ENCODE assay signal across 1 cellular context in the genomic region with DNA sequence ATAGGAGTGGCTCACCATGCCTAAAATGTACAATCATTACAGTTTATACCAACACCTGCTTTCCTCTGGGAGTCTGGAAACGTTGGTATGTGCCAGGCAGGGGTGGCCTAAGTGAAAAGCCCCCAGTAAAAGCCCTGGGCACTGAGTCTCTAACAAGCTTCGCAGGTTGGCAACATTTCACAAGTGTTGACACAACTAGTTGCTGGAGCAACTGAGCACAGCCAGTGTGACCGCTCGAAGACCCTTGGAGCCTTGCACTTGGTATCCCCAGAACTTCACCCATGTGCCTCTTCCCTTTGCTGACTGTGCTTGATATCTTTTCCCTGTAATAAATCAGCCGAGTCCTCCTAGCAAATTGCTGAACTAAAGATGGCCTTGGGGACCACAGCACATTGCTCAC.
A peak's percentile ranks its signal among the peaks of the same experiment; 100 is the strongest.
TF ChIP-seq lines count a peak whose summit lies in the region.

No MANE protein-coding gene starts in this region.

TF ChIP-seq in HEK293, 187 proteins besides CTCF, POLR2A, EP300 and RAD21:
- TF ChIP-seq, protein P1, sequence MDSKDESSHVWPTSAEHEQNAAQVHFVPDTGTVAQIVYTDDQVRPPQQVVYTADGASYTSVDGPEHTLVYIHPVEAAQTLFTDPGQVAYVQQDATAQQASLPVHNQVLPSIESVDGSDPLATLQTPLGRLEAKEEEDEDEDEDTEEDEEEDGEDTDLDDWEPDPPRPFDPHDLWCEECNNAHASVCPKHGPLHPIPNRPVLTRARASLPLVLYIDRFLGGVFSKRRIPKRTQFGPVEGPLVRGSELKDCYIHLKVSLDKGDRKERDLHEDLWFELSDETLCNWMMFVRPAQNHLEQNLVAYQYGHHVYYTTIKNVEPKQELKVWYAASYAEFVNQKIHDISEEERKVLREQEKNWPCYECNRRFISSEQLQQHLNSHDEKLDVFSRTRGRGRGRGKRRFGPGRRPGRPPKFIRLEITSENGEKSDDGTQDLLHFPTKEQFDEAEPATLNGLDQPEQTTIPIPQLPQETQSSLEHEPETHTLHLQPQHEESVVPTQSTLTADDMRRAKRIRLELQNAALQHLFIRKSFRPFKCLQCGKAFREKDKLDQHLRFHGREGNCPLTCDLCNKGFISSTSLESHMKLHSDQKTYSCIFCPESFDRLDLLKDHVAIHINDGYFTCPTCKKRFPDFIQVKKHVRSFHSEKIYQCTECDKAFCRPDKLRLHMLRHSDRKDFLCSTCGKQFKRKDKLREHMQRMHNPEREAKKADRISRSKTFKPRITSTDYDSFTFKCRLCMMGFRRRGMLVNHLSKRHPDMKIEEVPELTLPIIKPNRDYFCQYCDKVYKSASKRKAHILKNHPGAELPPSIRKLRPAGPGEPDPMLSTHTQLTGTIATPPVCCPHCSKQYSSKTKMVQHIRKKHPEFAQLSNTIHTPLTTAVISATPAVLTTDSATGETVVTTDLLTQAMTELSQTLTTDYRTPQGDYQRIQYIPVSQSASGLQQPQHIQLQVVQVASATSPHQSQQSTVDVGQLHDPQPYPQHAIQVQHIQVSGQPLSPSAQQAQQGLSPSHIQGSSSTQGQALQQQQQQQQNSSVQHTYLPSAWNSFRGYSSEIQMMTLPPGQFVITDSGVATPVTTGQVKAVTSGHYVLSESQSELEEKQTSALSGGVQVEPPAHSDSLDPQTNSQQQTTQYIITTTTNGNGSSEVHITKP (tag by site-specific recombination; IDR thresholded peaks at IDR 0.05): peak; percentile 99
- TF ChIP-seq, protein P2, sequence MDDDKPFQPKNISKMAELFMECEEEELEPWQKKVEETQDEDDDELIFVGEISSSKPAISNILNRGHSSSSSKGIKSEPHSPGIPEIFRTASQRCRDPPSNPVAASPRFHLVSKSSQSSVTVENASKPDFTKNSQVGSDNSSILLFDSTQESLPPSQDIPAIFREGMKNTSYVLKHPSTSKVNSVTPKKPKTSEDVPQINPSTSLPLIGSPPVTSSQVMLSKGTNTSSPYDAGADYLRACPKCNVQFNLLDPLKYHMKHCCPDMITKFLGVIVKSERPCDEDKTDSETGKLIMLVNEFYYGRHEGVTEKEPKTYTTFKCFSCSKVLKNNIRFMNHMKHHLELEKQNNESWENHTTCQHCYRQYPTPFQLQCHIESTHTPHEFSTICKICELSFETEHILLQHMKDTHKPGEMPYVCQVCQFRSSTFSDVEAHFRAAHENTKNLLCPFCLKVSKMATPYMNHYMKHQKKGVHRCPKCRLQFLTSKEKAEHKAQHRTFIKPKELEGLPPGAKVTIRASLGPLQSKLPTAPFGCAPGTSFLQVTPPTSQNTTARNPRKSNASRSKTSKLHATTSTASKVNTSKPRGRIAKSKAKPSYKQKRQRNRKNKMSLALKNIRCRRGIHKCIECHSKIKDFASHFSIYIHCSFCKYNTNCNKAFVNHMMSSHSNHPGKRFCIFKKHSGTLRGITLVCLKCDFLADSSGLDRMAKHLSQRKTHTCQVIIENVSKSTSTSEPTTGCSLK (tag by site-specific recombination; IDR thresholded peaks at IDR 0.05): no peak
- TF ChIP-seq ZEB2 (tag by site-specific recombination; IDR thresholded peaks at IDR 0.05): no peak
